ENCODE assay signal across 11 cellular contexts in the genomic region with DNA sequence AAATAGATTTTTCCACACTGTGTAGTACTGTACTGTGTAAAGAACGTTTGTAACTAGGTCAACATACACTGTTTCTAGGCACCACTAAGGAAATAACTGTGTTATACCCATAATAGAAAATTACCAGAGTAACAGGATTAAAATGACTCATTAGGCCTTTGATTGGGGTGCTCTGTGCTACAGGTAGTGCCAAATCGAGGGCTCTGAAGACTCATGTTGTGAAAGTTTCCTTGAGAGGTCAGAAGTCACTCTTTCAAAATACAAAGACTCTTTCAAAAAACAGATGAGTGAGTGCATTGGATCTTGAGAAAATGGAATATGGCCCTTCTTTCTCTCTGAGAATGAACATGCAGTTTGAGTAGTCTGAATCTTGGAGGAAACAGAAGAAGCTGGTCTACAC.
DNase-seq lines count a peak whose midpoint lies in the region; ATAC-seq lines count a peak whose summit lies in the region.
"Had no signal": no experiment of that assay in that cellular context is flagged by ENCODE, and none has a peak within 500 bp of the region (broad histone marks: within the 10 kb centered on the region; RNA-seq: fewer than 3 reads in every experiment).

No MANE protein-coding gene starts in this region.

- H3K4me3 Mint-ChIP-seq in activated CD4-positive, alpha-beta memory T cell treated with anti-CD3 and anti-CD28 coated beads for 36 hours: peak overlapping the region; percentile 50
- H3K4me3 Mint-ChIP-seq in stimulated activated naive CD8-positive, alpha-beta T cell treated with anti-CD3 and anti-CD28 coated beads, Interleukin-15, amount 100 ng/mL, for 72 hours: peak overlapping the region; percentile 72 to 77

- intact Hi-C loops in activated CD4-positive, alpha-beta memory T cell treated with anti-CD3 and anti-CD28 coated beads for 36 hours (cut with micrococcal nuclease): loop anchor here (1.0 to 2.0 kb wide), 5 partner anchors 8 to 109 kb away; no protein-coding TSS in a partner anchor

- peak; percentile 35 for DNase-seq in stimulated activated CD4-positive, alpha-beta T cell treated with anti-CD3 and anti-CD28 coated beads, Interleukin-4, amount 100 ng/mL, for 24 hours
- DNase-seq in stimulated activated CD4-positive, alpha-beta T cell treated with anti-CD3 and anti-CD28 coated beads, Interleukin-4, amount 100 ng/mL, for 1 hour: no peak
- peak; percentile 38 for DNase-seq in activated CD4-positive, alpha-beta memory T cell treated with anti-CD3 and anti-CD28 coated beads for 36 hours
- peak in 1 of 2 donors; percentile 49 for DNase-seq in stimulated activated naive CD8-positive, alpha-beta T cell treated with anti-CD3 and anti-CD28 coated beads, Interleukin-15, amount 100 ng/mL, for 72 hours
- DNase-seq in germinal center (ENCODE audit: low spot score) (no peak), cerebellum (ENCODE audit: low spot score) (no peak), RKO (ENCODE audit: low spot score) (no peak)
- DNase-seq: activated CD4-positive, alpha-beta T cell treated with anti-CD3 and anti-CD28 coated beads, Interleukin-2, amount 50 U/mL, for 1 hour; dermis blood vessel endothelial cell; pancreas had no signal

- no peaks in the 10 kb centered on the region for H3K27me3 Mint-ChIP-seq in activated CD4-positive, alpha-beta memory T cell treated with anti-CD3 and anti-CD28 coated beads for 36 hours
- no peaks in the 10 kb centered on the region for H3K27me3 Mint-ChIP-seq in stimulated activated naive CD8-positive, alpha-beta T cell treated with anti-CD3 and anti-CD28 coated beads, Interleukin-15, amount 100 ng/mL, for 72 hours

- H3K9me3 Mint-ChIP-seq in activated CD4-positive, alpha-beta memory T cell treated with anti-CD3 and anti-CD28 coated beads for 36 hours: peaks cover 10% of the 10 kb centered on the region
- peaks cover 9 to 23% of the 10 kb centered on the region in 2 donors for H3K9me3 Mint-ChIP-seq in stimulated activated naive CD8-positive, alpha-beta T cell treated with anti-CD3 and anti-CD28 coated beads, Interleukin-15, amount 100 ng/mL, for 72 hours

- peaks cover 77% of the 10 kb centered on the region for H3K4me1 Mint-ChIP-seq in activated CD4-positive, alpha-beta memory T cell treated with anti-CD3 and anti-CD28 coated beads for 36 hours (ENCODE audit: low read depth)
- peaks cover 73% of the 10 kb centered on the region for H3K4me1 Mint-ChIP-seq in stimulated activated naive CD8-positive, alpha-beta T cell treated with anti-CD3 and anti-CD28 coated beads, Interleukin-15, amount 100 ng/mL, for 72 hours

- POLR2A ChIA-PET in activated CD4-positive, alpha-beta memory T cell treated with anti-CD3 and anti-CD28 coated beads for 36 hours (lab: Charles Lee): interaction anchor here (0.6 to 3.5 kb wide), 5 partner anchors 8 to 110 kb away, joined by 3 to 18 read pairs (median 9); no protein-coding TSS in a partner anchor

- ATAC-seq in HG02759 (IDR thresholded peaks at IDR 0.05; ENCODE audit: unreplicated experiment): peak; percentile 68
- ATAC-seq in stimulated activated naive CD8-positive, alpha-beta T cell treated with anti-CD3 and anti-CD28 coated beads, Interleukin-15, amount 100 ng/mL, for 72 hours: peak; percentile 94

- peaks cover 20% of the 10 kb centered on the region for H3K36me3 Mint-ChIP-seq in activated CD4-positive, alpha-beta memory T cell treated with anti-CD3 and anti-CD28 coated beads for 36 hours

- CTCF ChIA-PET in activated CD4-positive, alpha-beta memory T cell treated with anti-CD3 and anti-CD28 coated beads for 36 hours (lab: Charles Lee): interaction anchor here (1.2 kb wide), 1 partner anchor 45 kb away, joined by 3 read pairs; no protein-coding TSS in a partner anchor

- H3K27ac Mint-ChIP-seq in activated CD4-positive, alpha-beta memory T cell treated with anti-CD3 and anti-CD28 coated beads for 36 hours: peak overlapping the region; percentile 94
- H3K27ac Mint-ChIP-seq in stimulated activated naive CD8-positive, alpha-beta T cell treated with anti-CD3 and anti-CD28 coated beads, Interleukin-15, amount 100 ng/mL, for 72 hours: peak overlapping the region; percentile 99 to 100

Comparison
In these comparisons a context has a peak if more than half of its experiments do, and no peak if none do; other contexts are left out.
1. DNase-seq: peak in stimulated activated CD4-positive, alpha-beta T cell treated with anti-CD3 and anti-CD28 coated beads, Interleukin-4, amount 100 ng/mL, for 24 hours (single experiment) and activated CD4-positive, alpha-beta memory T cell treated with anti-CD3 and anti-CD28 coated beads for 36 hours (single experiment); none in stimulated activated CD4-positive, alpha-beta T cell treated with anti-CD3 and anti-CD28 coated beads, Interleukin-4, amount 100 ng/mL, for 1 hour (single experiment), germinal center (single experiment), cerebellum (single experiment) and RKO (single experiment).